15 cellular contexts compared by ENCODE assay signal in genomic region chr13:112819816-112820215, GRCh38.
A peak's percentile ranks its signal among the peaks of the same experiment; 100 is the strongest.
DNase-seq lines count a peak whose midpoint lies in the region; ATAC-seq and TF ChIP-seq lines count a peak whose summit lies in the region.
"Had no signal": no experiment of that assay in that cellular context is flagged by ENCODE, and none has a peak within 500 bp of the region (broad histone marks: within the 10 kb centered on the region; RNA-seq: fewer than 3 reads in every experiment).

No MANE protein-coding gene starts in this region.

- intact Hi-C loops in cardiac septum (cut with DNase I) (loop anchor here (5.0 kb wide), 2 partner anchors 133 to 178 kb away; no protein-coding TSS in a partner anchor), left ventricle myocardium inferior (cut with micrococcal nuclease) (no loop called here), aorta (cut with DNase I) (no loop called here)

- H3K36me3 Mint-ChIP-seq in osteocyte (ENCODE audit: unreplicated experiment): peaks cover 30% of the 10 kb centered on the region
- H3K36me3 Mint-ChIP-seq in activated naive CD8-positive, alpha-beta T cell treated with anti-CD3 and anti-CD28 coated beads for 36 hours: peaks cover 42% of the 10 kb centered on the region

- H3K36me3 ChIP-seq in left ventricle myocardium inferior: peaks cover 77% of the 10 kb centered on the region
- H3K36me3 ChIP-seq in aorta (ENCODE audit: control insufficient read depth in 1 of 2, insufficient read depth in 2 of 2, low read length in 1 of 2): peaks cover 0 to 4% of the 10 kb centered on the region in 2 donors

- no peak overlapping the region for H3K27ac Mint-ChIP-seq in osteocyte (ENCODE audit: unreplicated experiment)
- H3K27ac Mint-ChIP-seq in activated naive CD8-positive, alpha-beta T cell treated with anti-CD3 and anti-CD28 coated beads for 36 hours: no peak overlapping the region
- H3K27ac Mint-ChIP-seq: B cell; CD4-positive, alpha-beta T cell had no signal

- no peaks in the 10 kb centered on the region for H3K9me3 ChIP-seq in left ventricle myocardium inferior (replicated peaks)
- no peaks in the 10 kb centered on the region for H3K9me3 ChIP-seq in aorta (ENCODE audit: control insufficient read depth, low read length)

- TF ChIP-seq CTCF in left ventricle myocardium inferior (IDR thresholded peaks at IDR 0.05; ENCODE audit: borderline replicate concordance) (no peak), osteocyte (IDR thresholded peaks at IDR 0.05) (no peak)

- no peaks in the 10 kb centered on the region for H3K27me3 ChIP-seq in left ventricle myocardium inferior (ENCODE audit: low read depth)
- H3K27me3 ChIP-seq in aorta (ENCODE audit: control insufficient read depth in 1 of 2, insufficient read depth in 2 of 2, low read length in 1 of 2): no peaks in the 10 kb centered on the region

- DNase-seq in cardiac septum (ENCODE audit: low spot score) (peak; percentile 60), left ventricle myocardium inferior (no peak), islet precursor cell (peak; percentile 43), osteocyte (ENCODE audit: extremely low spot score, unreplicated experiment) (peak; percentile 72), aorta (peak; percentile 18 to 63)
- no peak for DNase-seq in activated naive CD8-positive, alpha-beta T cell treated with anti-CD3 and anti-CD28 coated beads for 36 hours
- DNase-seq: C1 segment of cervical spinal cord; Calu3; CD4-positive, alpha-beta T cell; DMS 273 treated with DMSO at 0.1 percent for 48 hours; GM23248 had no signal

- H3K27ac ChIP-seq in left ventricle myocardium inferior (replicated peaks) (no peak overlapping the region), aorta (ENCODE audit: low read depth in 1 of 2, low read length in 2 of 2) (no peak overlapping the region)
- H3K27ac ChIP-seq: GM23248 had no signal

- H3K4me1 Mint-ChIP-seq in osteocyte (ENCODE audit: unreplicated experiment): no peaks in the 10 kb centered on the region
- no peaks in the 10 kb centered on the region for H3K4me1 Mint-ChIP-seq in activated naive CD8-positive, alpha-beta T cell treated with anti-CD3 and anti-CD28 coated beads for 36 hours
- H3K4me1 Mint-ChIP-seq: B cell had no signal

- H3K9me3 Mint-ChIP-seq in osteocyte (ENCODE audit: unreplicated experiment): no peaks in the 10 kb centered on the region
- H3K9me3 Mint-ChIP-seq in activated naive CD8-positive, alpha-beta T cell treated with anti-CD3 and anti-CD28 coated beads for 36 hours: peaks cover 3% of the 10 kb centered on the region
- H3K9me3 Mint-ChIP-seq: CD4-positive, alpha-beta T cell had no signal

- H3K4me1 ChIP-seq in left ventricle myocardium inferior: peaks cover 6% of the 10 kb centered on the region
- no peaks in the 10 kb centered on the region for H3K4me1 ChIP-seq in aorta (ENCODE audit: control insufficient read depth in 1 of 2, insufficient read depth in 2 of 2, low read length in 2 of 2)

- no peaks in the 10 kb centered on the region for H3K27me3 Mint-ChIP-seq in osteocyte (ENCODE audit: unreplicated experiment)
- H3K27me3 Mint-ChIP-seq in activated naive CD8-positive, alpha-beta T cell treated with anti-CD3 and anti-CD28 coated beads for 36 hours: no peaks in the 10 kb centered on the region
- H3K27me3 Mint-ChIP-seq: B cell; CD4-positive, alpha-beta T cell had no signal

- no peak overlapping the region for H3K4me3 Mint-ChIP-seq in osteocyte (ENCODE audit: unreplicated experiment)
- no peak overlapping the region for H3K4me3 Mint-ChIP-seq in activated naive CD8-positive, alpha-beta T cell treated with anti-CD3 and anti-CD28 coated beads for 36 hours
- H3K4me3 Mint-ChIP-seq: B cell; CD4-positive, alpha-beta T cell had no signal

- WGBS in aorta, 2 donors: 91 to 92% methylated on average over 29 of the region's 29 CpGs

- ATAC-seq in aorta (ENCODE audit: low FRiP score): no peak
- no peak for ATAC-seq in GM21528 (IDR thresholded peaks at IDR 0.05; ENCODE audit: low FRiP score, unreplicated experiment)
- no peak for ATAC-seq in HG02571 (IDR thresholded peaks at IDR 0.05; ENCODE audit: unreplicated experiment)
- ATAC-seq: HCT116 had no signal

- no peak overlapping the region for H3K4me3 ChIP-seq in left ventricle myocardium inferior
- H3K4me3 ChIP-seq in aorta (ENCODE audit: low read length in 2 of 2): no peak overlapping the region
- H3K4me3 ChIP-seq: GM23248 had no signal

Comparison
In these comparisons a context has a peak if more than half of its experiments do, and no peak if none do; other contexts are left out.
1. DNase-seq: peak in cardiac septum (single experiment), islet precursor cell (single experiment), osteocyte (single experiment) and aorta (2 of 2); none in left ventricle myocardium inferior (single experiment) and activated naive CD8-positive, alpha-beta T cell treated with anti-CD3 and anti-CD28 coated beads for 36 hours (single experiment).